In genomic region chr1:54806931-54807611, GRCh38 we compare ENCODE assay signal across 11 cellular contexts. TPM values are rescaled to one million over a fixed set of nuclear protein-coding genes. Genes with fewer than 3 reads are reported as not detected.
DNase-seq lines count a peak whose midpoint lies in the region; ATAC-seq and TF ChIP-seq lines count a peak whose summit lies in the region.
"Had no signal": no experiment of that assay in that cellular context is flagged by ENCODE, and none has a peak within 500 bp of the region (broad histone marks: within the 10 kb centered on the region; RNA-seq: fewer than 3 reads in every experiment).

No MANE protein-coding gene starts in this region.

- no peaks in the 10 kb centered on the region for H4K20me1 ChIP-seq in HCT116 (ENCODE audit: insufficient read depth)

- RAD21 ChIA-PET in HCT116 (lab: Charles Lee; ENCODE audit: low non-redundant PET in 1 of 2, low total read pairs in 2 of 2, uncharacterized antibody in 2 of 2, unreplicated experiment in 2 of 2): no interaction called here

- H3K27me3 ChIP-seq in HCT116 (ENCODE audit: insufficient read depth, low read length) (no peaks in the 10 kb centered on the region), left lung (peaks cover 0 to 9% of the 10 kb centered on the region in 2 donors)

- peak; percentile 77 for DNase-seq in AG20443 (ENCODE audit: low spot score)
- peak; percentile 39 for DNase-seq in HCT116 (ENCODE audit: low read depth, low spot score)
- DNase-seq in activated CD8-positive, alpha-beta T cell treated with anti-CD3 and anti-CD28 coated beads, Interleukin-2, amount 10 ng/mL, durations not matched to agents 7 days and 5 days: peak; percentile 55
- DNase-seq in left lung: peak in 1 of 2 donors; percentile 33
- no peak for DNase-seq in NCI-H510A (lab: John Stamatoyannopoulos, UW)
- DNase-seq in AML-193 (lab: John Stamatoyannopoulos, UW): no peak
- no peak for DNase-seq in NCI-H146 (lab: John Stamatoyannopoulos, UW)
- DNase-seq: kidney glomerular epithelial cell had no signal

- H3K36me3 ChIP-seq in HCT116 (ENCODE audit: control insufficient read depth in 1 of 2, insufficient read depth in 2 of 2, low read length in 2 of 2) (no peaks in the 10 kb centered on the region), left lung (no peaks in the 10 kb centered on the region)

- no peaks in the 10 kb centered on the region for H3K36me3 Mint-ChIP-seq in activated CD8-positive, alpha-beta T cell treated with anti-CD3 and anti-CD28 coated beads, Interleukin-2, amount 10 ng/mL, durations not matched to agents 7 days and 5 days (ENCODE audit: low read depth)

- no peak overlapping the region for H3K4me3 Mint-ChIP-seq in activated CD8-positive, alpha-beta T cell treated with anti-CD3 and anti-CD28 coated beads, Interleukin-2, amount 10 ng/mL, durations not matched to agents 7 days and 5 days

- no peak for TF ChIP-seq RAD21 in HCT116 (IDR thresholded peaks at IDR 0.05; ENCODE audit: low read depth)

- H3K27ac ChIP-seq in HCT116 (ENCODE audit: low read depth, low read length): no peak overlapping the region
- no peak overlapping the region for H3K27ac ChIP-seq in left lung
- H3K27ac ChIP-seq: KMS-11 had no signal

- ATAC-seq in HCT116 (peak; percentile 57), left lung (peak; percentile 33), HG02938 (IDR thresholded peaks at IDR 0.05; ENCODE audit: unreplicated experiment) (no peak)
- ATAC-seq in activated CD8-positive, alpha-beta T cell treated with anti-CD3 and anti-CD28 coated beads, Interleukin-2, amount 10 ng/mL, durations not matched to agents 7 days and 5 days: peak; percentile 38

- no TSS peak for BruUV-seq in HCT116 (replicated peaks; lab: Mats Ljungman, UMichigan)

- peak overlapping the region; percentile 65 for H3K27ac Mint-ChIP-seq in activated CD8-positive, alpha-beta T cell treated with anti-CD3 and anti-CD28 coated beads, Interleukin-2, amount 10 ng/mL, durations not matched to agents 7 days and 5 days

- H3K9me2 ChIP-seq in HCT116 (ENCODE audit: insufficient read depth): no peaks in the 10 kb centered on the region

- peak overlapping the region; percentile 63 for H3K4me2 ChIP-seq in HCT116 (ENCODE audit: low read length)
- H3K4me2 ChIP-seq: KMS-11 had no signal

- H2AFZ ChIP-seq in HCT116 (ENCODE audit: low read depth, low read length, poor library complexity, severe bottlenecking): peak overlapping the region; percentile 82

- TF ChIP-seq CTCF in HCT116 (IDR thresholded peaks at IDR 0.05 in 2 of 3, conservative IDR thresholded peaks at IDR 0.05 in 1 of 3; ENCODE audit: borderline replicate concordance in 1 of 3, insufficient read depth in 1 of 3, low read depth in 2 of 3, low read length in 2 of 3): 0 out of 6 replicates have a peak, but pooled peaks of 1 of the 3 experiments have one; percentile 9
- TF ChIP-seq CTCF in left lung (IDR thresholded peaks at IDR 0.05): no peak

- H3K79me2 ChIP-seq in HCT116 (ENCODE audit: insufficient read depth, low read length): no peaks in the 10 kb centered on the region

- H3K9me3 Mint-ChIP-seq in activated CD8-positive, alpha-beta T cell treated with anti-CD3 and anti-CD28 coated beads, Interleukin-2, amount 10 ng/mL, durations not matched to agents 7 days and 5 days (ENCODE audit: insufficient read depth): no peaks in the 10 kb centered on the region

- peak overlapping the region in 1 of 2 experiments; percentile 15; a peak in 1 of 4 replicates for H3K4me3 ChIP-seq in HCT116 (replicated peaks in 1 of 2; ENCODE audit: low read depth in 1 of 2, low read length in 2 of 2)
- no peak overlapping the region for H3K4me3 ChIP-seq in left lung

- intact Hi-C loops in HCT116 (cut with micrococcal nuclease): loop anchor here (5.0 to 10.0 kb wide), 2 partner anchors 40 to 218 kb away; no protein-coding TSS in a partner anchor
- intact Hi-C loops in left lung (cut with DNase I): no loop called here

- CTCF ChIA-PET in HCT116 (lab: Charles Lee): interaction anchor here (0.7 to 1.5 kb wide), 4 partner anchors 133 to 308 kb away, joined by 3 to 4 read pairs (median 3); no protein-coding TSS in a partner anchor
- CTCF ChIA-PET in activated CD8-positive, alpha-beta T cell treated with anti-CD3 and anti-CD28 coated beads, Interleukin-2, amount 10 ng/mL, durations not matched to agents 7 days and 5 days (lab: Charles Lee): interaction anchor here (0.9 to 1.7 kb wide), 11 partner anchors 8 to 754 kb away, joined by 3 to 8 read pairs (median 4); partner anchors contain the start of gene TMEM59

- TF ChIP-seq POLR2A in HCT116 (IDR thresholded peaks at IDR 0.05; ENCODE audit: borderline replicate concordance, extremely low read depth, insufficient read depth, insufficient read length): no peak

- H3K9me3 ChIP-seq in HCT116 (ENCODE audit: control insufficient read depth in 1 of 2, insufficient read depth in 1 of 2, low read depth in 1 of 2, low read length in 2 of 2) (no peaks in the 10 kb centered on the region), left lung (no peaks in the 10 kb centered on the region)

- H3K4me1 ChIP-seq in HCT116 (ENCODE audit: control insufficient read depth in 1 of 2, insufficient read depth in 2 of 2, low read length in 2 of 2): peaks cover 7 to 45% of the 10 kb centered on the region in 2 experiments
- no peaks in the 10 kb centered on the region for H3K4me1 ChIP-seq in left lung

- POLR2A ChIA-PET in HCT116 (lab: Charles Lee): no interaction called here
- POLR2A ChIA-PET in activated CD8-positive, alpha-beta T cell treated with anti-CD3 and anti-CD28 coated beads, Interleukin-2, amount 10 ng/mL, durations not matched to agents 7 days and 5 days (lab: Charles Lee): no interaction called here

- peaks cover 2% of the 10 kb centered on the region for H3K27me3 Mint-ChIP-seq in activated CD8-positive, alpha-beta T cell treated with anti-CD3 and anti-CD28 coated beads, Interleukin-2, amount 10 ng/mL, durations not matched to agents 7 days and 5 days (ENCODE audit: low read depth)

- peaks cover 60% of the 10 kb centered on the region for H3K4me1 Mint-ChIP-seq in activated CD8-positive, alpha-beta T cell treated with anti-CD3 and anti-CD28 coated beads, Interleukin-2, amount 10 ng/mL, durations not matched to agents 7 days and 5 days (ENCODE audit: low read depth)

- no peak overlapping the region; the same call in 1 of the 2 replicates for H3K9ac ChIP-seq in HCT116 (ENCODE audit: low read length)
- H3K9ac ChIP-seq: KMS-11 had no signal

TF ChIP-seq in HCT116, 20 proteins besides CTCF, POLR2A, EP300 and RAD21:
- no peak for TF ChIP-seq ATF3 (IDR thresholded peaks at IDR 0.05)
- TF ChIP-seq POLR2AphosphoS5 (IDR thresholded peaks at IDR 0.05; ENCODE audit: low read depth, low read length): no peak
- TF ChIP-seq SIN3A (IDR thresholded peaks at IDR 0.05; ENCODE audit: low read depth): no peak

RNA-seq across cellular contexts. Expression of gene TTC22, which starts 5.9 kb away (rescaled TPM):
- 1.8 TPM for total RNA-seq in HCT116 (2021; ENCODE audit: unreplicated experiment)
- polyA plus RNA-seq in HCT116 (2012): 1.1 and 1.3 TPM in 2 replicates
- 1 to 10 TPM; 5.0 to 6.5 TPM for total RNA-seq in activated CD8-positive, alpha-beta T cell treated with anti-CD3 and anti-CD28 coated beads, Interleukin-2, amount 10 ng/mL, durations not matched to agents 7 days and 5 days
- 1 to 10 TPM; 4.8 to 7.7 TPM for total RNA-seq in left lung
- total RNA-seq: skeletal muscle tissue had no signal

RNA-seq across cellular contexts. Expression of gene PARS2, which starts 42.7 kb away (rescaled TPM):
- total RNA-seq in HCT116 (2021; ENCODE audit: unreplicated experiment) (9.6 TPM), left lung (1 to 10 TPM; 3.9 to 4.4 TPM)
- 5.2 and 7.0 TPM in 2 replicates for polyA plus RNA-seq in HCT116 (2012)
- total RNA-seq in activated CD8-positive, alpha-beta T cell treated with anti-CD3 and anti-CD28 coated beads, Interleukin-2, amount 10 ng/mL, durations not matched to agents 7 days and 5 days: 1 to 10 TPM; 4.2 TPM

Comparison
In these comparisons a context has a peak if more than half of its experiments do, and no peak if none do; other contexts are left out.
1. DNase-seq: peak in AG20443 (single experiment), HCT116 (single experiment) and activated CD8-positive, alpha-beta T cell treated with anti-CD3 and anti-CD28 coated beads, Interleukin-2, amount 10 ng/mL, durations not matched to agents 7 days and 5 days (single experiment); none in NCI-H510A (single experiment), AML-193 (0 of 2) and NCI-H146 (single experiment).